13 cellular contexts compared by ENCODE assay signal in the genomic region with DNA sequence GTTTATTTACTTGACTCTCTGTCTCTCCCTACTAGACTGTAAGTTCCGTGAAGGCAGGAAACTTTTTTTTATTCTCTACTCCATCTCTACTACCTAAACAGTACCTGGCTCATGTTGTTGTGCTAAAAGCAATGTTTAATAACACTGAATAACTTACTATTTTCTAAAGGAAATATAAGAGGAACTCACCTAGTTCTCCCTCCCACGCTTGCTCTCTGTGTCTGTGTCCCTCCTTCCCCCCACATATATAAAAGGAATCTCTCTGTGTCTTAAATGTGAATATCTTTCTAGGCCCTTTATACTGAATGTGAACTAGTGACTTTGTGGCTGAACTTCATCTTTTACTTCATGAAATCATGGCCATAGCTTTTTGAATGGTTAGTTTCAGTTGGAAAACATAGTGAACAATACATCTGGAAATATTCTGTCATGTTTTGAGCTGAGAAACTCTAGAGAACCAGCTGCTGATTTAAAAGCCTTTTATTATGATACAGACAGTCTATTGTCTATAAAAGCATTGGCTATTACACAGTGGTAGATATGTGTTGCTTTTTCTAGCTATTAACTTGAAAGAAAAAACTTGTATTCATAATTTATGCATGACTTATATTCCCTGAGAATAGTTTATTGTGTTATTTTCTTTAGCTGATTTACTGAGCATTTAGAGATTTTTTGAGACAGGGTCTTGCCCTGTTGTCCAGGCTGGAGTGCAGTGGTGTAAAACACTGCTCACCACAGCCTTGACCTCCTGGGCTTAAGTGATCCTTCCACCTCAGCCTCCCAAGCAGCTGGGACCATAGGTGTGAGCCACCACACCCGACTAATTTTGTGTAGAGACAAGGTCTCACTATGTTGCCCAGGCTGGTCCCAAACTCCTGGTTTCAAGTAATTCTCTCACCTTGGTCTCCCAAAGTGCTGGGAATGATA. TPM values are rescaled to one million over a fixed set of nuclear protein-coding genes. Genes with fewer than 3 reads are reported as not detected.
DNase-seq lines count a peak whose midpoint lies in the region; ATAC-seq and TF ChIP-seq lines count a peak whose summit lies in the region.
"Had no signal": no experiment of that assay in that cellular context is flagged by ENCODE, and none has a peak within 500 bp of the region (broad histone marks: within the 10 kb centered on the region; RNA-seq: fewer than 3 reads in every experiment).

No MANE protein-coding gene starts in this region.

- no peaks in the 10 kb centered on the region for H3K9me2 ChIP-seq in Karpas-422 (replicated peaks; ENCODE audit: insufficient read depth, low read length)

- H3K9me3 ChIP-seq in Karpas-422 (ENCODE audit: low read length) = no peaks in the 10 kb centered on the region
- H3K9me3 ChIP-seq in gastroesophageal sphincter = no peaks in the 10 kb centered on the region
- H3K9me3 ChIP-seq in skeletal muscle satellite cell (replicated peaks; ENCODE audit: low read length) = no peaks in the 10 kb centered on the region
- no peaks in the 10 kb centered on the region for H3K9me3 ChIP-seq in adrenal gland (replicated peaks in 1 of 3)
- H3K9me3 ChIP-seq: HAP-1, SJCRH30 had no signal

- H3K27me3 ChIP-seq in Karpas-422 (ENCODE audit: low read length) (no peaks in the 10 kb centered on the region), gastroesophageal sphincter (no peaks in the 10 kb centered on the region), skeletal muscle satellite cell (ENCODE audit: control insufficient read depth, insufficient read depth, low read length) (no peaks in the 10 kb centered on the region), adrenal gland (no peaks in the 10 kb centered on the region)
- H3K27me3 ChIP-seq: SJCRH30 had no signal

- intact Hi-C loops in CD14-positive monocyte (cut with micrococcal nuclease) (no loop called here), adrenal gland (cut with DNase I) (no loop called here)

- H3K4me3 ChIP-seq in Karpas-422 (ENCODE audit: low read length) = no peak overlapping the region
- peak overlapping the region in 1 of 2 donors; percentile 7 for H3K4me3 ChIP-seq in gastroesophageal sphincter
- no peak overlapping the region for H3K4me3 ChIP-seq in skeletal muscle satellite cell (ENCODE audit: low read length)
- no peak overlapping the region for H3K4me3 ChIP-seq in adrenal gland
- H3K4me3 ChIP-seq: HAP-1, SJCRH30 had no signal

- peaks cover 13% of the 10 kb centered on the region for H3K36me3 ChIP-seq in Karpas-422 (ENCODE audit: insufficient read depth, low read length)
- peaks cover 0 to 28% of the 10 kb centered on the region in 2 donors for H3K36me3 ChIP-seq in gastroesophageal sphincter
- peaks cover 24% of the 10 kb centered on the region for H3K36me3 ChIP-seq in skeletal muscle satellite cell (ENCODE audit: insufficient read depth, low read length)
- no peaks in the 10 kb centered on the region for H3K36me3 ChIP-seq in adrenal gland (replicated peaks in 1 of 2)

- TF ChIP-seq EP300 in gastroesophageal sphincter (IDR thresholded peaks at IDR 0.05) = no peak

- no peak overlapping the region for H3K4me3 Mint-ChIP-seq in CD14-positive monocyte
- H3K4me3 Mint-ChIP-seq: activated naive CD4-positive, alpha-beta T cell treated with anti-CD3 and anti-CD28 coated beads for 36 hours; CD8-positive, alpha-beta T cell had no signal

- H3K4me2 ChIP-seq in Karpas-422 (ENCODE audit: low read depth, low read length, poor library complexity, severe bottlenecking) (no peak overlapping the region), skeletal muscle satellite cell (ENCODE audit: low read length) (peak overlapping the region; percentile 27)

- no peak for TF ChIP-seq POLR2A in gastroesophageal sphincter (IDR thresholded peaks at IDR 0.05)
- no peak for TF ChIP-seq POLR2A in adrenal gland (IDR thresholded peaks at IDR 0.05)

- no peak overlapping the region for H3K9ac ChIP-seq in Karpas-422 (ENCODE audit: low read length)
- H3K9ac ChIP-seq in skeletal muscle satellite cell (ENCODE audit: low read depth, low read length) = no peak overlapping the region

- ATAC-seq in gastroesophageal sphincter = no peak
- no peak for ATAC-seq in SK-N-SH treated with all-trans-retinoic acid at 6 μM for 48 hours
- no peak for ATAC-seq in HG03196 (IDR thresholded peaks at IDR 0.05; ENCODE audit: unreplicated experiment)
- no peak for ATAC-seq in HG03521 (IDR thresholded peaks at IDR 0.05; ENCODE audit: unreplicated experiment)
- ATAC-seq: CD8-positive, alpha-beta T cell had no signal

- peaks cover 26 to 44% of the 10 kb centered on the region in 2 donors for H3K36me3 Mint-ChIP-seq in CD14-positive monocyte

- peaks cover 36% of the 10 kb centered on the region for H3K4me1 Mint-ChIP-seq in CD14-positive monocyte

- no peaks in the 10 kb centered on the region for H3K27me3 Mint-ChIP-seq in CD14-positive monocyte (ENCODE audit: low read depth in 3 of 3)

- peak overlapping the region; percentile 6 to 89 (median 72) for H3K27ac Mint-ChIP-seq in CD14-positive monocyte
- H3K27ac Mint-ChIP-seq: activated naive CD4-positive, alpha-beta T cell treated with anti-CD3 and anti-CD28 coated beads for 36 hours; CD8-positive, alpha-beta T cell had no signal

- peaks cover 68% of the 10 kb centered on the region for H3K79me2 ChIP-seq in Karpas-422 (ENCODE audit: low read length)

- H3K4me1 ChIP-seq in Karpas-422 (ENCODE audit: low read length) = peaks cover 36% of the 10 kb centered on the region
- H3K4me1 ChIP-seq in gastroesophageal sphincter = peaks cover 19 to 81% (median 24%) of the 10 kb centered on the region in 3 donors
- H3K4me1 ChIP-seq in skeletal muscle satellite cell (ENCODE audit: control insufficient read depth, insufficient read depth, low read length) = peaks cover 20% of the 10 kb centered on the region
- H3K4me1 ChIP-seq in adrenal gland (replicated peaks in 1 of 2) = peaks cover 0 to 12% of the 10 kb centered on the region in 2 donors
- H3K4me1 ChIP-seq: SJCRH30 had no signal

- WGBS in gastroesophageal sphincter (ENCODE audit: low coverage in 1 of 2), 2 donors = 53% methylated on average over 2 of the region's 3 CpGs; no CpG with 5 or more reads in 1 of the 2 donors
- WGBS in adrenal gland, 4 donors = 41 to 79% (median 65%) methylated on average over 3 of the region's 3 CpGs

- H4K20me1 ChIP-seq in Karpas-422 (ENCODE audit: insufficient read depth, low read depth, low read length) = no peaks in the 10 kb centered on the region

- no peaks in the 10 kb centered on the region for H3K9me3 Mint-ChIP-seq in CD14-positive monocyte
- H3K9me3 Mint-ChIP-seq: activated naive CD4-positive, alpha-beta T cell treated with anti-CD3 and anti-CD28 coated beads for 36 hours; CD8-positive, alpha-beta T cell had no signal

- no peak for TF ChIP-seq CTCF in CD14-positive monocyte (IDR thresholded peaks at IDR 0.05)
- TF ChIP-seq CTCF in gastroesophageal sphincter (IDR thresholded peaks at IDR 0.05) = no peak
- TF ChIP-seq CTCF in adrenal gland (IDR thresholded peaks at IDR 0.05) = no peak

- H2AFZ ChIP-seq in Karpas-422 (ENCODE audit: low read length) = no peak overlapping the region

- no peak for DNase-seq in CD14-positive monocyte (ENCODE audit: low spot score)
- DNase-seq in Karpas-422 = no peak
- DNase-seq in adrenal gland = no peak
- DNase-seq: activated naive CD4-positive, alpha-beta T cell treated with anti-CD3 and anti-CD28 coated beads for 36 hours; CD8-positive, alpha-beta T cell; NCI-H526 had no signal

- H3K27ac ChIP-seq in Karpas-422 (ENCODE audit: low read length) = peak overlapping the region; percentile 10
- peak overlapping the region; percentile 48 to 80 (median 78) for H3K27ac ChIP-seq in gastroesophageal sphincter
- H3K27ac ChIP-seq in adrenal gland = no peak overlapping the region
- H3K27ac ChIP-seq: SJCRH30 had no signal

TF ChIP-seq in SK-N-SH treated with all-trans-retinoic acid at 6 μM for 48 hours, 23 proteins besides CTCF, POLR2A, EP300 and RAD21:
- no peak for TF ChIP-seq BACH2 (CRISPR knock-in tag; IDR thresholded peaks at IDR 0.05; ENCODE audit: borderline replicate concordance)
- TF ChIP-seq TCF4 (CRISPR knock-in tag; IDR thresholded peaks at IDR 0.05; ENCODE audit: borderline replicate concordance) = no peak
- no peak for TF ChIP-seq OSR1 (CRISPR knock-in tag; IDR thresholded peaks at IDR 0.05)
- no peak for TF ChIP-seq ARNTL (CRISPR knock-in tag; IDR thresholded peaks at IDR 0.05; ENCODE audit: borderline replicate concordance, low read depth)
- TF ChIP-seq ZNF565 (CRISPR knock-in tag; conservative IDR thresholded peaks at IDR 0.05; ENCODE audit: low read depth) = no peak
- TF ChIP-seq ISL1 (CRISPR knock-in tag; IDR thresholded peaks at IDR 0.05) = no peak

RNA-seq across cellular contexts. Expression of gene VCL, which starts 42.5 kb away (rescaled TPM):
- polyA plus RNA-seq in CD14-positive monocyte (10 to 100 TPM; 52.8 to 68.4 TPM), adrenal gland (10 to 100 TPM; 14.3 to 36.4 (median 16.7) TPM)
- total RNA-seq in Karpas-422 (2014; rRNA removed; shearing (Covaris generic); ENCODE audit: low replicate concordance) = 37.6 and 50.5 TPM in 2 replicates
- total RNA-seq in gastroesophageal sphincter (100 to 1,000 TPM; 433 to 615 (median 440) TPM), adrenal gland (10 to 100 TPM; 30.6 to 90.7 (median 46.5) TPM)
- 116 and 137 TPM in 2 replicates for total RNA-seq in skeletal muscle satellite cell (2012; rRNA removed)

Comparison
In these comparisons a context has a peak if more than half of its experiments do, and no peak if none do; other contexts are left out.
1. H3K27ac ChIP-seq: peak in Karpas-422 (single experiment) and gastroesophageal sphincter (4 of 4); none in adrenal gland (0 of 5).